Comparison of ENCODE assay signal across 18 cellular contexts in the genomic region with DNA sequence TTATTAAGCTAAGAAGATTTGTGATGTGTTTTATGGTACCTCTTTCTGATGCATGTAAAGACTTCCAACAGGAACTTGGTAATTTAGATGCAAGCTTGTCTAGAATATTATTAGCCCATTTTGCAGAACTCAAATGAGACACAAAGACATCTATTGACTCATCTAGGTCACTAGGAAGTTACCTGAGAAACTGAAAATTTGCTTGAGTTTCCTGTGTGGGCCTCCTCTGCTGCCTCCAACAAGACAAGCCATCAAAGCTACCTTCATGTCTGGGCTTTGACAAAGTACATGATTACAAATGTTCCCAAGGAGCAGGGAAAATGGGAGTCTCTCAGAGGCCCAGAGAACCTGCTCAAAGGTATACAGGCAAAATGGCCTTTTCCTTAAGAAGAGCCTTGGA. TPM values are rescaled to one million over a fixed set of nuclear protein-coding genes. Genes with fewer than 3 reads are reported as not detected.
DNase-seq lines count a peak whose midpoint lies in the region; ATAC-seq lines count a peak whose summit lies in the region.
"Had no signal": no experiment of that assay in that cellular context is flagged by ENCODE, and none has a peak within 500 bp of the region (broad histone marks: within the 10 kb centered on the region; RNA-seq: fewer than 3 reads in every experiment).

No MANE protein-coding gene starts in this region.

- DNase-seq in CD8-positive, alpha-beta memory T cell = no peak
- no peak for DNase-seq in activated T-cell treated with anti-CD3 and anti-CD28 coated beads, Interleukin-2, amount 50 U/mL, for 72 hours
- DNase-seq in naive B cell (no peak), LoVo (ENCODE audit: low spot score) (no peak)
- DNase-seq in stimulated activated CD4-positive, alpha-beta T cell treated with anti-CD3 and anti-CD28 coated beads, Interleukin-4, amount 100 ng/mL, for 1 hour = no peak
- DNase-seq: amniotic stem cell, BE2C, EL, H9, head of caudate nucleus, NCI-H187 treated with DMSO at 0.1 percent for 48 hours, NCI-H748 treated with DMSO at 0.1 percent for 48 hours, T-helper 9 cell, uterus had no signal

- CTCF ChIA-PET in CD8-positive, alpha-beta memory T cell (lab: Charles Lee) = interaction anchor here (1.2 to 3.4 kb wide), 5 partner anchors 8 to 156 kb away, joined by 4 to 12 read pairs (median 6); no protein-coding TSS in a partner anchor

- H3K4me3 Mint-ChIP-seq in CD8-positive, alpha-beta memory T cell = peak overlapping the region; percentile 92 to 98 (median 97)
- peak overlapping the region; percentile 89 to 93 for H3K4me3 Mint-ChIP-seq in activated T-cell treated with anti-CD3 and anti-CD28 coated beads, Interleukin-2, amount 50 U/mL, for 72 hours
- H3K4me3 Mint-ChIP-seq in naive B cell = peak overlapping the region in 6 of 8 donors; percentile 8 to 80 (median 58)
- H3K4me3 Mint-ChIP-seq: H9 had no signal

- H3K27me3 Mint-ChIP-seq in CD8-positive, alpha-beta memory T cell = peaks cover 0 to 14% of the 10 kb centered on the region in 2 donors
- H3K27me3 Mint-ChIP-seq in activated T-cell treated with anti-CD3 and anti-CD28 coated beads, Interleukin-2, amount 50 U/mL, for 72 hours (ENCODE audit: low read depth) = no peaks in the 10 kb centered on the region
- H3K27me3 Mint-ChIP-seq in naive B cell = no peaks in the 10 kb centered on the region

- H3K4me1 Mint-ChIP-seq in CD8-positive, alpha-beta memory T cell = peaks cover 81 to 93% (median 90%) of the 10 kb centered on the region in 3 donors
- H3K4me1 Mint-ChIP-seq in activated T-cell treated with anti-CD3 and anti-CD28 coated beads, Interleukin-2, amount 50 U/mL, for 72 hours (ENCODE audit: low read depth) = peaks cover 95% of the 10 kb centered on the region
- peaks cover 62 to 86% (median 75%) of the 10 kb centered on the region in 3 donors for H3K4me1 Mint-ChIP-seq in naive B cell

- peaks cover 0 to 7% (median 0%) of the 10 kb centered on the region in 5 donors for H3K9me3 Mint-ChIP-seq in CD8-positive, alpha-beta memory T cell
- no peaks in the 10 kb centered on the region for H3K9me3 Mint-ChIP-seq in activated T-cell treated with anti-CD3 and anti-CD28 coated beads, Interleukin-2, amount 50 U/mL, for 72 hours
- H3K9me3 Mint-ChIP-seq in naive B cell = no peaks in the 10 kb centered on the region
- H3K9me3 Mint-ChIP-seq: H9 had no signal

- peak overlapping the region; percentile 83 for H3K4me3 ChIP-seq in CD8-positive, alpha-beta memory T cell (ENCODE audit: low read length)
- H3K4me3 ChIP-seq: uterus had no signal

- POLR2A ChIA-PET in CD8-positive, alpha-beta memory T cell (lab: Charles Lee) = interaction anchor here (1.4 to 3.5 kb wide), 4 partner anchors 11 to 154 kb away, joined by 4 to 27 read pairs (median 8); no protein-coding TSS in a partner anchor

- no peaks in the 10 kb centered on the region for H3K9me3 ChIP-seq in CD8-positive, alpha-beta memory T cell (ENCODE audit: low read length)
- H3K9me3 ChIP-seq: BE2C, uterus had no signal

- H3K36me3 ChIP-seq in CD8-positive, alpha-beta memory T cell (ENCODE audit: insufficient read depth, low read length) = no peaks in the 10 kb centered on the region
- H3K36me3 ChIP-seq: BE2C, uterus had no signal

- peak overlapping the region; percentile 92 to 98 (median 97) for H3K27ac Mint-ChIP-seq in CD8-positive, alpha-beta memory T cell
- peak overlapping the region; percentile 97 for H3K27ac Mint-ChIP-seq in activated T-cell treated with anti-CD3 and anti-CD28 coated beads, Interleukin-2, amount 50 U/mL, for 72 hours
- H3K27ac Mint-ChIP-seq in naive B cell = peak overlapping the region in 2 of 6 donors; percentile 49 to 88

- peak overlapping the region; percentile 10 for H3K27ac ChIP-seq in CD8-positive, alpha-beta memory T cell (ENCODE audit: low read depth, low read length)
- H3K27ac ChIP-seq: uterus had no signal

- peak; percentile 24 for ATAC-seq in HG02610 (IDR thresholded peaks at IDR 0.05; ENCODE audit: unreplicated experiment)
- no peak for ATAC-seq in activated T-cell treated with anti-CD3 and anti-CD28 coated beads, Interleukin-2, amount 50 U/mL, for 72 hours (replicated peaks in 1 of 2)
- ATAC-seq in naive B cell (ENCODE audit: low read depth in 2 of 2) = no peak
- ATAC-seq in GM21381 (IDR thresholded peaks at IDR 0.05; ENCODE audit: unreplicated experiment) = no peak
- ATAC-seq in HG03457 (IDR thresholded peaks at IDR 0.05; ENCODE audit: unreplicated experiment) = no peak
- ATAC-seq: esophagus mucosa had no signal

- peaks cover 6 to 59% (median 14%) of the 10 kb centered on the region in 3 donors for H3K36me3 Mint-ChIP-seq in CD8-positive, alpha-beta memory T cell
- H3K36me3 Mint-ChIP-seq in activated T-cell treated with anti-CD3 and anti-CD28 coated beads, Interleukin-2, amount 50 U/mL, for 72 hours (ENCODE audit: insufficient read depth in 2 of 2) = peaks cover 2% of the 10 kb centered on the region in 2 donors
- H3K36me3 Mint-ChIP-seq in naive B cell = peaks cover 6 to 11% of the 10 kb centered on the region in 2 donors

- no peaks in the 10 kb centered on the region for H3K27me3 ChIP-seq in CD8-positive, alpha-beta memory T cell (ENCODE audit: insufficient read depth, low read length, poor library complexity, severe bottlenecking)
- H3K27me3 ChIP-seq: BE2C, uterus had no signal

- peaks cover 72% of the 10 kb centered on the region for H3K4me1 ChIP-seq in CD8-positive, alpha-beta memory T cell (ENCODE audit: insufficient read depth, low read length)
- H3K4me1 ChIP-seq: BE2C, uterus had no signal

RNA-seq across cellular contexts. Expression of a gene that starts 5.6 kb away (rescaled TPM):
- 10 to 100 TPM; 40.3 to 41.5 TPM for total RNA-seq in CD8-positive, alpha-beta memory T cell
- polyA plus RNA-seq in CD8-positive, alpha-beta memory T cell = 22.0 TPM
- total RNA-seq in activated T-cell treated with anti-CD3 and anti-CD28 coated beads, Interleukin-2, amount 50 U/mL, for 72 hours = 10 to 100 TPM; 36.6 to 56.2 TPM
- 10 to 100 TPM in 5 of 6 donors, 1 to 10 TPM in 1; 8.8 to 20.7 (median 14.6) TPM for polyA plus RNA-seq in naive B cell (ENCODE audit: low read depth in 6 of 6)
